In the genomic region with DNA sequence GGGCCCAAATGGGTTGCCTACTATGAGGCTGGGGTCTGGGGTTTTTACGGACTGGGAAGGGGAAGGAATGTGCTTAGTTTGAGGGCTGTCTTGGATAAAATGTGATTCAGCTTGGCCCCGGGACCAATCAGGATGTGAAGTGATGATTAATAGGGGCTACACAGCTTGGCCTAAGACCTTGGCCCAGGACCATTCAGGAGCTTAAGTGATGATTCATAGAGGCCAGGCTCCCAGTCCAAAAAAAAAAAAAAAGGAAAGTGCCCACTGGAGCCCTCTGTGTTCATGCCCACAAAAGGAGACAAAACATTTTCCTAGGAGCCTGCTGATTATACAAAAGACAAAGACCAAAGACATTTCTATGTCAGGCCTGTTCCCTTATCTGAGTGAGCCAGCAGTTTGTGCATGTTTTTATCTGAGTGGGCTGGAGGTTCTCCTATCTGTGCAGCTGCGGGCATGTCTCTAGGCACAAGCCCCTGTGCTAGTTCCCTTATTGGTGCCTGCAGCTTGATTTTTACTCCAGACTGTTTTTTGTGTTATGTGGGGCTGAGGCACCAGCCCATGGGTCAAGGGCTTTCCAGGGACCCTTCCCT, we compare ENCODE assay signal across 14 cellular contexts.
DNase-seq lines count a peak whose midpoint lies in the region; ATAC-seq, FAIRE-seq and TF ChIP-seq lines count a peak whose summit lies in the region.
"Had no signal": no experiment of that assay in that cellular context is flagged by ENCODE, and none has a peak within 500 bp of the region (broad histone marks: within the 10 kb centered on the region; RNA-seq: fewer than 3 reads in every experiment).

No MANE protein-coding gene starts in this region.

- no peak overlapping the region for H3K4me3 Mint-ChIP-seq in WTC11
- H3K4me3 Mint-ChIP-seq: activated CD4-positive, alpha-beta memory T cell treated with anti-CD3 and anti-CD28 coated beads for 36 hours had no signal

- H4K20me1 ChIP-seq in K562 (replicated peaks; ENCODE audit: control insufficient read depth, insufficient read depth, low read length): no peaks in the 10 kb centered on the region

- TF ChIP-seq CTCF in K562 (IDR thresholded peaks at IDR 0.05 in 2 of 3, conservative IDR thresholded peaks at IDR 0.05 in 1 of 3; ENCODE audit: insufficient read depth in 2 of 3, low read depth in 1 of 3, low read length in 3 of 3) (no peak), pancreas (IDR thresholded peaks at IDR 0.05) (no peak), WTC11 (IDR thresholded peaks at IDR 0.05) (no peak)

- no peak overlapping the region for H3K9ac ChIP-seq in K562 (ENCODE audit: insufficient read depth in 1 of 2, low read depth in 2 of 2, low read length in 2 of 2)

- H3K4me2 ChIP-seq in K562 (ENCODE audit: insufficient read depth, low read length): no peak overlapping the region

- no peak overlapping the region for H3K27ac Mint-ChIP-seq in WTC11
- H3K27ac Mint-ChIP-seq: activated CD4-positive, alpha-beta memory T cell treated with anti-CD3 and anti-CD28 coated beads for 36 hours had no signal

- H3K9me3 Mint-ChIP-seq in WTC11: peaks cover 18% of the 10 kb centered on the region

- H3K27ac ChIP-seq in K562 (ENCODE audit: extremely low read depth, low read depth, low read length): no peak overlapping the region
- H3K27ac ChIP-seq in pancreas: no peak overlapping the region
- H3K27ac ChIP-seq: skin epidermis, thoracic aorta had no signal

- H3K36me3 ChIP-seq in K562 (ENCODE audit: control insufficient read depth, insufficient read depth, low read length) (no peaks in the 10 kb centered on the region), pancreas (no peaks in the 10 kb centered on the region)
- H3K36me3 ChIP-seq: thoracic aorta had no signal

- H3K27me3 ChIP-seq in K562 (ENCODE audit: control insufficient read depth in 2 of 2, insufficient read depth in 2 of 2, low read length in 2 of 2) (no peaks in the 10 kb centered on the region), pancreas (no peaks in the 10 kb centered on the region)

- H3K27me3 Mint-ChIP-seq in WTC11 (ENCODE audit: low read depth): no peaks in the 10 kb centered on the region
- H3K27me3 Mint-ChIP-seq: activated CD4-positive, alpha-beta memory T cell treated with anti-CD3 and anti-CD28 coated beads for 36 hours had no signal

- CTCF ChIA-PET in K562 (lab: Yijun Ruan, JAX; ENCODE audit: low intra/inter-chr PET ratio): no interaction called here
- CTCF ChIA-PET in WTC11 (lab: Charles Lee): no interaction called here

- no peaks in the 10 kb centered on the region for H3K79me2 ChIP-seq in K562 (ENCODE audit: control insufficient read depth, insufficient read depth, low read length)

- H3K9me3 ChIP-seq in K562 (replicated peaks; ENCODE audit: control insufficient read depth, insufficient read depth, low read depth, low read length): no peaks in the 10 kb centered on the region
- H3K9me3 ChIP-seq in pancreas: no peaks in the 10 kb centered on the region
- H3K9me3 ChIP-seq: thoracic aorta had no signal

- 0% methylated on average over 3 of the region's 3 CpGs for WGBS in K562 (ENCODE audit: insufficient coverage, low coverage, missing lambda C conversion rate)
- WGBS in pancreas, 2 donors: 43 to 51% methylated on average over 3 of the region's 3 CpGs

- H3K36me3 Mint-ChIP-seq in WTC11: peaks cover 14% of the 10 kb centered on the region
- H3K36me3 Mint-ChIP-seq: activated CD4-positive, alpha-beta memory T cell treated with anti-CD3 and anti-CD28 coated beads for 36 hours had no signal

- POLR2A ChIA-PET in K562 (lab: Yijun Ruan, JAX) (no interaction called here), WTC11 (lab: Charles Lee) (no interaction called here)

- ATAC-seq in K562: no peak
- ATAC-seq in pancreas: no peak
- no peak for ATAC-seq in WTC11

- BruUV-seq in K562 (replicated peaks; lab: Mats Ljungman, UMichigan): no TSS peak

- H2AFZ ChIP-seq in K562 (ENCODE audit: low read depth, low read length): no peak overlapping the region

- no peak for TF ChIP-seq POLR2A in K562 (conservative IDR thresholded peaks at IDR 0.05)

- TF ChIP-seq EP300 in K562 (IDR thresholded peaks at IDR 0.05; ENCODE audit: low read length): no peak

- no peaks in the 10 kb centered on the region for H3K4me1 ChIP-seq in K562 (replicated peaks in 1 of 2; ENCODE audit: control insufficient read depth in 2 of 2, insufficient read depth in 2 of 2, low read length in 2 of 2)
- H3K4me1 ChIP-seq in pancreas: no peaks in the 10 kb centered on the region

- FAIRE-seq in K562 (lab: Jason Lieb, UNC) (no peak), pancreas (lab: Jason Lieb, UNC) (no peak)
- FAIRE-seq: A204.1, islet of Langerhans had no signal

- H3K9me1 ChIP-seq in K562 (ENCODE audit: control insufficient read depth, insufficient read depth, low read length): no peaks in the 10 kb centered on the region

- H3K4me1 Mint-ChIP-seq in WTC11: peaks cover 10% of the 10 kb centered on the region

- intact Hi-C loops in K562 (cut with micrococcal nuclease) (no loop called here), pancreas (cut with DNase I) (no loop called here), head of caudate nucleus (cut with DNase I) (no loop called here)

- H3K4me3 ChIP-seq in K562 (no peak overlapping the region), pancreas (no peak overlapping the region)
- H3K4me3 ChIP-seq: skin epidermis, thoracic aorta had no signal

- peak; percentile 18 for DNase-seq in A172 (ENCODE audit: low spot score)
- DNase-seq in KBM-7: peak; percentile 1
- peak in 1 of 4 experiments; percentile 24 for DNase-seq in K562 (ENCODE audit: extremely low read depth in 1 of 4, low spot score in 3 of 4)
- DNase-seq in iris pigment epithelial cell (ENCODE audit: low read depth): peak; percentile 40
- DNase-seq in pancreas: no peak
- no peak for DNase-seq in WTC11 (ENCODE audit: low spot score)
- no peak for DNase-seq in head of caudate nucleus
- no peak for DNase-seq in ureter (ENCODE audit: low spot score)
- DNase-seq: activated CD4-positive, alpha-beta memory T cell treated with anti-CD3 and anti-CD28 coated beads for 36 hours; central memory CD4-positive, alpha-beta T cell had no signal

- in situ Hi-C loops in KBM-7 (cut with MboI; ENCODE audit: low pct_unique_long_range_greater_than_20kb, low sequenced_read_pairs) (no loop called here), K562 (cut with MboI) (no loop called here)

- no peak for TF ChIP-seq RAD21 in K562 (CRISPR knock-in tag; conservative IDR thresholded peaks at IDR 0.05 in 1 of 2, IDR thresholded peaks at IDR 0.05 in 1 of 2)

TF ChIP-seq in K562, 482 proteins besides CTCF, POLR2A, EP300 and RAD21:
- no peak for TF ChIP-seq ZNF830 (CRISPR knock-in tag; IDR thresholded peaks at IDR 0.05)
- TF ChIP-seq STAT5B (CRISPR knock-in tag; IDR thresholded peaks at IDR 0.05): no peak
- no peak for TF ChIP-seq ZBED1 (IDR thresholded peaks at IDR 0.05)
- TF ChIP-seq TARDBP (IDR thresholded peaks at IDR 0.05): no peak
- TF ChIP-seq DMBX1 (CRISPR knock-in tag; IDR thresholded peaks at IDR 0.05; ENCODE audit: borderline replicate concordance): peak; percentile 67; the same call in 1 of the 2 replicates
- peak; percentile 37; the same call in 1 of the 2 replicates for TF ChIP-seq ZNF311 (CRISPR knock-in tag; IDR thresholded peaks at IDR 0.05)
- 0 out of 2 replicates have a peak, but pooled peaks have one; percentile 39 for TF ChIP-seq ZNF644 (tag; IDR thresholded peaks at IDR 0.05; ENCODE audit: low read depth)
- TF ChIP-seq KDM2B (CRISPR knock-in tag; IDR thresholded peaks at IDR 0.05): no peak
- no peak for TF ChIP-seq ARID1B (IDR thresholded peaks at IDR 0.05)
- no peak for TF ChIP-seq SMARCC2 (IDR thresholded peaks at IDR 0.05; ENCODE audit: low read depth)
- TF ChIP-seq, protein P1, sequence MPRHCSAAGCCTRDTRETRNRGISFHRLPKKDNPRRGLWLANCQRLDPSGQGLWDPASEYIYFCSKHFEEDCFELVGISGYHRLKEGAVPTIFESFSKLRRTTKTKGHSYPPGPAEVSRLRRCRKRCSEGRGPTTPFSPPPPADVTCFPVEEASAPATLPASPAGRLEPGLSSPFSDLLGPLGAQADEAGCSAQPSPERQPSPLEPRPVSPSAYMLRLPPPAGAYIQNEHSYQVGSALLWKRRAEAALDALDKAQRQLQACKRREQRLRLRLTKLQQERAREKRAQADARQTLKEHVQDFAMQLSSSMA (CRISPR knock-in tag; IDR thresholded peaks at IDR 0.05): no peak
TF ChIP-seq in K562: peak in this region for 3.

TF ChIP-seq in WTC11, 78 proteins besides CTCF, POLR2A, EP300 and RAD21:
- no peak for TF ChIP-seq CREM (CRISPR knock-in tag; IDR thresholded peaks at IDR 0.05)

Comparison
In these comparisons a context has a peak if more than half of its experiments do, and no peak if none do; other contexts are left out.
1. DNase-seq: peak in A172 (single experiment), KBM-7 (single experiment) and iris pigment epithelial cell (single experiment); none in pancreas (0 of 6), WTC11 (single experiment), head of caudate nucleus (0 of 42) and ureter (single experiment).